ENCODE assay signal across 8 cellular contexts in genomic region chr1:21935393-21935804, GRCh38. TPM values are rescaled to one million over a fixed set of nuclear protein-coding genes. Genes with fewer than 3 reads are reported as not detected.
A peak's percentile ranks its signal among the peaks of the same experiment; 100 is the strongest.
DNase-seq lines count a peak whose midpoint lies in the region; ATAC-seq and TF ChIP-seq lines count a peak whose summit lies in the region.

No MANE protein-coding gene starts in this region.

- H3K4me1 Mint-ChIP-seq in Calu3 (ENCODE audit: low read depth, unreplicated experiment) = peaks cover 61% of the 10 kb centered on the region

- CTCF ChIA-PET in Calu3 (lab: Charles Lee) = no interaction called here

- no peak for TF ChIP-seq CTCF in Calu3 (IDR thresholded peaks at IDR 0.05; ENCODE audit: unreplicated experiment)

- no peak overlapping the region; the same call in 1 of the 2 replicates for H3K4me3 ChIP-seq in SJSA1
- peak overlapping the region; percentile 94 for H3K4me3 ChIP-seq in rectal smooth muscle tissue (ENCODE audit: low read length)

- peaks cover 19% of the 10 kb centered on the region for H3K36me3 ChIP-seq in SJSA1
- no peaks in the 10 kb centered on the region for H3K36me3 ChIP-seq in rectal smooth muscle tissue (ENCODE audit: control insufficient read depth, insufficient read depth, low read length)

- no peaks in the 10 kb centered on the region for H3K27me3 ChIP-seq in SJSA1 (replicated peaks)
- no peaks in the 10 kb centered on the region for H3K27me3 ChIP-seq in rectal smooth muscle tissue (ENCODE audit: control insufficient read depth, insufficient read depth, low read length)

- TSS peak; percentile 25 for BruUV-seq in Calu3 (replicated peaks; lab: Mats Ljungman, UMichigan)

- H3K27ac Mint-ChIP-seq in Calu3 (ENCODE audit: unreplicated experiment) = peak overlapping the region; percentile 85

- H3K9me3 Mint-ChIP-seq in Calu3 (ENCODE audit: low read depth, unreplicated experiment) = no peaks in the 10 kb centered on the region

- no peak for ATAC-seq in left lobe of liver
- ATAC-seq in HG03196 (IDR thresholded peaks at IDR 0.05; ENCODE audit: unreplicated experiment) = no peak

- H3K4me3 Mint-ChIP-seq in Calu3 (ENCODE audit: low read depth, unreplicated experiment) = peak overlapping the region; percentile 88

- no peaks in the 10 kb centered on the region for H3K9me3 ChIP-seq in SJSA1 (replicated peaks)

- peaks cover 85% of the 10 kb centered on the region for H3K36me3 Mint-ChIP-seq in Calu3 (ENCODE audit: insufficient read depth, unreplicated experiment)

- no peaks in the 10 kb centered on the region for H3K27me3 Mint-ChIP-seq in Calu3 (ENCODE audit: unreplicated experiment)

- intact Hi-C loops in Calu3 (cut with micrococcal nuclease; ENCODE audit: unreplicated experiment) = no loop called here

- H3K9ac ChIP-seq in rectal smooth muscle tissue (ENCODE audit: low read length) = no peak overlapping the region

- DNase-seq in Calu3 = no peak
- DNase-seq in SJSA1 (ENCODE audit: low read depth in 1 of 2, low spot score in 2 of 2) = no peak
- peak; percentile 52 for DNase-seq in fibroblast of peridontal ligament (ENCODE audit: extremely low read depth)
- DNase-seq in left lobe of liver (ENCODE audit: low spot score) = no peak
- DNase-seq in DMS53 (lab: John Stamatoyannopoulos, UW) = no peak
- no peak for DNase-seq in activated T-cell treated with anti-CD3 and anti-CD28 coated beads, Interleukin-2, amount 50 U/mL, for 1 hour

- H3K4me1 ChIP-seq in SJSA1 (replicated peaks) = peaks cover 91% of the 10 kb centered on the region
- H3K4me1 ChIP-seq in rectal smooth muscle tissue (ENCODE audit: control insufficient read depth, insufficient read depth, low read length) = peaks cover 70% of the 10 kb centered on the region

- H3K27ac ChIP-seq in SJSA1 (0 out of 2 replicates have a peak overlapping the region, but pooled peaks have one; percentile 9), rectal smooth muscle tissue (ENCODE audit: low read depth, low read length) (peak overlapping the region; percentile 97)

RNA-seq across cellular contexts. Expression of gene HSPG2, which starts 1.7 kb away (rescaled TPM):
- total RNA-seq in Calu3 (2022) = 397 and 398 TPM in 2 replicates
- 45.2 and 62.3 TPM in 2 replicates for total RNA-seq in SJSA1 (2014; rRNA removed; shearing (Covaris generic))
- 50.8 TPM for total RNA-seq in left lobe of liver

RNA-seq across cellular contexts. Expression of gene CELA3B, which starts 41.4 kb away (rescaled TPM):
- total RNA-seq in Calu3 (2022) = not detected in 2 replicates
- not detected in 2 replicates for total RNA-seq in SJSA1 (2014; rRNA removed; shearing (Covaris generic))
- total RNA-seq in left lobe of liver = 7.4 TPM
